ENCODE assay signal across 23 cellular contexts in genomic region chr7:117427258-117427701, GRCh38. TPM values are rescaled to one million over a fixed set of nuclear protein-coding genes. Genes with fewer than 3 reads are reported as not detected.
A peak's percentile ranks its signal among the peaks of the same experiment; 100 is the strongest.
DNase-seq lines count a peak whose midpoint lies in the region; ATAC-seq, FAIRE-seq and TF ChIP-seq lines count a peak whose summit lies in the region.
"Had no signal": no experiment of that assay in that cellular context is flagged by ENCODE, and none has a peak within 500 bp of the region (broad histone marks: within the 10 kb centered on the region; RNA-seq: fewer than 3 reads in every experiment).

ASZ1 (minus strand) TSS chr7:117427493; CDS start chr7:117427460, 33 bp downstream.

- no peak for TF ChIP-seq CTCF in GM12878 (IDR thresholded peaks at IDR 0.05 in 2 of 3, conservative IDR thresholded peaks at IDR 0.05 in 1 of 3; ENCODE audit: control insufficient read depth in 2 of 3, extremely low read depth in 1 of 3, insufficient read depth in 1 of 3, low read depth in 3 of 3, low read length in 3 of 3)
- TF ChIP-seq CTCF in left lung (IDR thresholded peaks at IDR 0.05), result no peak
- no peak for TF ChIP-seq CTCF in upper lobe of right lung (IDR thresholded peaks at IDR 0.05)
- no peak for TF ChIP-seq CTCF in GM10248 (IDR thresholded peaks at IDR 0.05; ENCODE audit: control extremely low read depth, extremely low read depth, low read depth, missing control alignments)

- H3K36me3 ChIP-seq in GM12878 (ENCODE audit: control insufficient read depth in 2 of 2, insufficient read depth in 2 of 2, low read length in 1 of 2) (no peaks in the 10 kb centered on the region), left lung (no peaks in the 10 kb centered on the region), upper lobe of right lung (no peaks in the 10 kb centered on the region)
- H3K36me3 ChIP-seq: BE2C had no signal

- no peak for DNase-seq in GM12878 (ENCODE audit: low read depth, low spot score)
- DNase-seq in left lung, result peak in 1 of 2 donors; percentile 60
- peak; percentile 67 for DNase-seq in posterior vena cava (ENCODE audit: low spot score)
- no peak for DNase-seq in upper lobe of right lung
- DNase-seq in central memory CD4-positive, alpha-beta T cell, result no peak
- DNase-seq in GM10248 (ENCODE audit: extremely low spot score), result no peak
- DNase-seq in SKM-1 treated with dmso at 0.1 percent for 144 hours (lab: John Stamatoyannopoulos, UW; ENCODE audit: unreplicated experiment), result no peak
- DNase-seq: ACHN; BE2C; Caco-2; CD4-positive, alpha-beta T cell; GF-D8; GM23248; KG1 had no signal

- in situ Hi-C loops in GM12878 (cut with MboI), result no loop called here

- no peak within 1 kb of the TSS for H3K27ac ChIP-seq in GM12878 (ENCODE audit: control insufficient read depth, insufficient read depth)
- H3K27ac ChIP-seq in left lung, result no peak within 1 kb of the TSS
- no peak within 1 kb of the TSS for H3K27ac ChIP-seq in upper lobe of right lung
- H3K27ac ChIP-seq: C4-2B, GM23248 had no signal

- no peak within 1 kb of the TSS for H3K9ac ChIP-seq in GM12878 (ENCODE audit: control insufficient read depth, insufficient read depth, low read length)
- H3K9ac ChIP-seq: GM23248 had no signal

- intact Hi-C loops in GM12878 (cut with micrococcal nuclease; ENCODE audit: unreplicated experiment), result no loop called here
- intact Hi-C loops in left lung (cut with DNase I), result no loop called here
- intact Hi-C loops in posterior vena cava (cut with DNase I), result no loop called here
- intact Hi-C loops in upper lobe of right lung (cut with DNase I), result no loop called here

- SMC1A ChIA-PET in GM12878 (lab: Charles Lee; ENCODE audit: uncharacterized antibody, unreplicated experiment), result no interaction called here

- no peak for TF ChIP-seq POLR2A in GM12878 (IDR thresholded peaks at IDR 0.05; ENCODE audit: low read depth, low read length)

- POLR2A ChIA-PET in GM12878 (lab: Charles Lee), result no interaction called here
- POLR2A ChIA-PET in GM10248 (lab: Yijun Ruan, JAX), result no interaction called here

- no peak within 1 kb of the TSS for H2AFZ ChIP-seq in GM12878 (ENCODE audit: control insufficient read depth, low read depth, low read length)
- H2AFZ ChIP-seq: GM23248 had no signal

- ATAC-seq in GM12878 (no peak), left lung (peak; percentile 59), upper lobe of right lung (peak; percentile 62), GM19467 (IDR thresholded peaks at IDR 0.05; ENCODE audit: unreplicated experiment) (no peak)
- ATAC-seq: HepG2 had no signal

- RAD21 ChIA-PET in GM12878 (lab: Charles Lee; ENCODE audit: unreplicated experiment), result no interaction called here

- H3K27me3 ChIP-seq in GM12878 (replicated peaks in 1 of 2; ENCODE audit: control insufficient read depth in 2 of 2, insufficient read depth in 2 of 2, low read length in 1 of 2), result no peaks in the 10 kb centered on the region
- H3K27me3 ChIP-seq in left lung, result no peaks in the 10 kb centered on the region
- no peaks in the 10 kb centered on the region for H3K27me3 ChIP-seq in upper lobe of right lung
- H3K27me3 ChIP-seq: BE2C had no signal

- BruUV-seq in GM12878 (replicated peaks; lab: Mats Ljungman, UMichigan), result no TSS peak

- no peak within 1 kb of the TSS for H3K4me2 ChIP-seq in GM12878 (ENCODE audit: control insufficient read depth, insufficient read depth)

- no peaks in the 10 kb centered on the region for H3K79me2 ChIP-seq in GM12878 (ENCODE audit: control insufficient read depth, insufficient read depth, low read length)

- H4K20me1 ChIP-seq in GM12878 (ENCODE audit: control insufficient read depth, insufficient read depth), result no peaks in the 10 kb centered on the region

- no peak for TF ChIP-seq RAD21 in GM12878 (IDR thresholded peaks at IDR 0.05; ENCODE audit: insufficient read depth, low read depth, low read length)

- H3K4me3 ChIP-seq in GM12878 (no peak within 1 kb of the TSS), left lung (no peak within 1 kb of the TSS), upper lobe of right lung (no peak within 1 kb of the TSS)
- H3K4me3 ChIP-seq: GM23248 had no signal

- H3K9me3 ChIP-seq in GM12878 (replicated peaks; ENCODE audit: control insufficient read depth, insufficient read depth, low read length) (no peaks in the 10 kb centered on the region; the same call in 2 of the 3 replicates), left lung (peaks cover 0 to 3% of the 10 kb centered on the region in 2 donors), upper lobe of right lung (no peaks in the 10 kb centered on the region)
- H3K9me3 ChIP-seq: BE2C, Caco-2 had no signal

- no peaks in the 10 kb centered on the region for H3K4me1 ChIP-seq in GM12878 (ENCODE audit: control insufficient read depth, insufficient read depth, low read length)
- H3K4me1 ChIP-seq in left lung, result no peaks in the 10 kb centered on the region
- H3K4me1 ChIP-seq in upper lobe of right lung, result no peaks in the 10 kb centered on the region
- H3K4me1 ChIP-seq: BE2C, Caco-2 had no signal

- no peak for TF ChIP-seq EP300 in GM12878 (IDR thresholded peaks at IDR 0.05; ENCODE audit: borderline replicate concordance in 1 of 2, control insufficient read depth in 1 of 2, low read depth in 2 of 2, low read length in 2 of 2)

- CTCF ChIA-PET in GM12878 (lab: Yijun Ruan, JAX) (no interaction called here), GM10248 (lab: Yijun Ruan, JAX) (no interaction called here)

- WGBS in GM12878 (ENCODE audit: insufficient coverage, insufficient replicate concordance, low lambda C conversion rate, missing lambda C conversion rate), result 88% methylated on average over 28 of the region's 41 CpGs

- FAIRE-seq in GM12878 (lab: Jason Lieb, UNC), result no peak
- FAIRE-seq: A204.1, D721Med, GM12891, GM19239, H54, HepG2 had no signal

TF ChIP-seq in GM12878, 131 proteins besides CTCF, POLR2A, EP300 and RAD21:
- no peak for TF ChIP-seq NR2C1 (IDR thresholded peaks at IDR 0.05)
- TF ChIP-seq EGR1 (IDR thresholded peaks at IDR 0.05; ENCODE audit: borderline replicate concordance in 1 of 2, low read depth in 2 of 2, low read length in 2 of 2), result no peak
- TF ChIP-seq ZNF274 (IDR thresholded peaks at IDR 0.05; ENCODE audit: insufficient read depth, insufficient read length), result no peak
- no peak for TF ChIP-seq MLLT1 (IDR thresholded peaks at IDR 0.05)
- no peak for TF ChIP-seq POLR2AphosphoS5 (IDR thresholded peaks at IDR 0.05; ENCODE audit: low read length)
- TF ChIP-seq ASH2L (IDR thresholded peaks at IDR 0.05; ENCODE audit: borderline replicate concordance, low read depth), result no peak
- TF ChIP-seq, protein P1, sequence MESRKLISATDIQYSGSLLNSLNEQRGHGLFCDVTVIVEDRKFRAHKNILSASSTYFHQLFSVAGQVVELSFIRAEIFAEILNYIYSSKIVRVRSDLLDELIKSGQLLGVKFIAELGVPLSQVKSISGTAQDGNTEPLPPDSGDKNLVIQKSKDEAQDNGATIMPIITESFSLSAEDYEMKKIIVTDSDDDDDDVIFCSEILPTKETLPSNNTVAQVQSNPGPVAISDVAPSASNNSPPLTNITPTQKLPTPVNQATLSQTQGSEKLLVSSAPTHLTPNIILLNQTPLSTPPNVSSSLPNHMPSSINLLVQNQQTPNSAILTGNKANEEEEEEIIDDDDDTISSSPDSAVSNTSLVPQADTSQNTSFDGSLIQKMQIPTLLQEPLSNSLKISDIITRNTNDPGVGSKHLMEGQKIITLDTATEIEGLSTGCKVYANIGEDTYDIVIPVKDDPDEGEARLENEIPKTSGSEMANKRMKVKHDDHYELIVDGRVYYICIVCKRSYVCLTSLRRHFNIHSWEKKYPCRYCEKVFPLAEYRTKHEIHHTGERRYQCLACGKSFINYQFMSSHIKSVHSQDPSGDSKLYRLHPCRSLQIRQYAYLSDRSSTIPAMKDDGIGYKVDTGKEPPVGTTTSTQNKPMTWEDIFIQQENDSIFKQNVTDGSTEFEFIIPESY (IDR thresholded peaks at IDR 0.05), result peak; percentile 59

RNA-seq across cellular contexts. Expression of gene ASZ1, which starts in this region (rescaled TPM):
- not detected in 2 replicates for total RNA-seq in GM12878 (2013; cell fraction: nucleolus; rRNA removed)
- 0.06 TPM in 1 of 2 replicates, not detected in the other for total RNA-seq in GM12878 (2014; rRNA removed)
- not detected in 2 replicates for total RNA-seq in GM12878 (2014; rRNA removed; fragmentation: Illumina TruSeq; extraction: Trizol)
- total RNA-seq in GM12878 (2021), result 0.11 TPM in 1 of 2 replicates, not detected in the other
- polyA plus RNA-seq in GM12878 (2011; ENCODE audit: low read depth), result not detected
- polyA plus RNA-seq in GM12878 (2011; rRNA removed), result not detected in 2 replicates
- polyA plus RNA-seq in GM12878 (2011; cell fraction: cytosol; rRNA removed), result not detected in 2 replicates
- polyA plus RNA-seq in GM12878 (2011; cell fraction: nucleus; rRNA removed), result not detected in 2 replicates
- polyA plus RNA-seq in GM12878 (2012), result not detected in 2 replicates
- 0.04 TPM in 1 of 2 replicates, not detected in the other for polyA plus RNA-seq in GM12878 (2014; fragmentation: Illumina TruSeq; extraction: Trizol)
- under 1 TPM; 0.08 to 0.09 TPM for polyA plus RNA-seq in GM12878 (2014; fragmentation: Nextera tagmentation; extraction: Ambion mirVana)
- 0.04 TPM in 1 of 2 replicates, not detected in the other for polyA plus RNA-seq in GM12878 (2014; rRNA removed)
- not detected for polyA plus RNA-seq in GM12878 (2016; fragmentation: Nextera tagmentation; extraction: Ambion mirVana)
- polyA minus RNA-seq in GM12878 (2011; rRNA and poly(A)+ RNA removed), result not detected in 2 replicates
- polyA minus RNA-seq in GM12878 (2011; cell fraction: cytosol; rRNA and poly(A)+ RNA removed), result not detected in 2 replicates
- polyA minus RNA-seq in GM12878 (2011; cell fraction: nucleus; rRNA and poly(A)+ RNA removed), result not detected in 2 replicates
- under 1 TPM in 1 of 2 donors, not detected in 1; 0.39 TPM for total RNA-seq in left lung
- not detected for total RNA-seq in posterior vena cava
- total RNA-seq in upper lobe of right lung, result not detected
- total RNA-seq: Caco-2; CD4-positive, alpha-beta T cell; GM23248; HepG2 had no signal
- polyA plus RNA-seq: GM23248, HepG2, IgD-negative memory B cell had no signal

Comparison
In these comparisons a context has a peak if more than half of its experiments do, and no peak if none do; other contexts are left out.
1. Peak in ATAC-seq in left lung; RNA of the gene not detected or under 1 TPM.
2. Peak in DNase-seq in posterior vena cava; RNA of the gene not detected or under 1 TPM.
3. Peak in ATAC-seq in upper lobe of right lung; RNA of the gene not detected or under 1 TPM.